In genomic region chr10:6273351-6273750, GRCh38 we compare ENCODE assay signal across 21 cellular contexts.
DNase-seq lines count a peak whose midpoint lies in the region; ATAC-seq and TF ChIP-seq lines count a peak whose summit lies in the region.
"Had no signal": no experiment of that assay in that cellular context is flagged by ENCODE, and none has a peak within 500 bp of the region (broad histone marks: within the 10 kb centered on the region; RNA-seq: fewer than 3 reads in every experiment).

No MANE protein-coding gene starts in this region.

- no peak overlapping the region for H4K91ac ChIP-seq in IMR-90 (ENCODE audit: insufficient read depth, low read depth, low read length)

- no peak overlapping the region for H3K23ac ChIP-seq in IMR-90 (ENCODE audit: low read depth, low read length)

- H2BK120ac ChIP-seq in IMR-90 (ENCODE audit: low read depth, low read length) = no peak overlapping the region

- no peak overlapping the region for H3K27ac ChIP-seq in IMR-90 (ENCODE audit: insufficient read depth, low read length)
- no peak overlapping the region for H3K27ac ChIP-seq in endodermal cell (ENCODE audit: low read depth, low read length)
- H3K27ac ChIP-seq in osteoblast (ENCODE audit: low read depth, low read length) = no peak overlapping the region
- H3K27ac ChIP-seq: VCaP had no signal

- POLR2A ChIA-PET in IMR-90 (lab: Charles Lee; ENCODE audit: unreplicated experiment) = no interaction called here

- CTCF ChIA-PET in IMR-90 (lab: Yijun Ruan, JAX) = no interaction called here

- H3K79me1 ChIP-seq in IMR-90 (ENCODE audit: low read depth in 1 of 2, low read length in 2 of 2) = 0 out of 4 replicates have a peak, but pooled peaks cover 0 to 8% of the 10 kb centered on the region in 2 experiments

- peak overlapping the region in 1 of 2 experiments; percentile 18; a peak in 2 of 4 replicates for H4K8ac ChIP-seq in IMR-90 (ENCODE audit: low read depth in 2 of 2, low read length in 2 of 2)

- no peaks in the 10 kb centered on the region for H3K79me2 ChIP-seq in osteoblast (ENCODE audit: insufficient read depth, low read length)

- H3K9me3 ChIP-seq in IMR-90 (ENCODE audit: control insufficient read depth, insufficient read depth, low read length) (no peaks in the 10 kb centered on the region), endodermal cell (ENCODE audit: control insufficient read depth, low read length) (no peaks in the 10 kb centered on the region), osteoblast (ENCODE audit: low read depth, low read length) (no peaks in the 10 kb centered on the region)
- H3K9me3 ChIP-seq: BE2C, heart left ventricle had no signal

- H4K20me1 ChIP-seq in IMR-90 (ENCODE audit: insufficient read depth, low read length) (no peaks in the 10 kb centered on the region), osteoblast (ENCODE audit: insufficient read depth, low read length) (no peaks in the 10 kb centered on the region)

- peaks cover 3% of the 10 kb centered on the region for H3K9me3 Mint-ChIP-seq in T-helper 1 cell treated with Interleukin-12 subunit alpha and Interleukin-12 subunit beta and Interleukin-4 antibody, amounts not matched to agents 30 μg/mL and 1 μg/mL, for 36 hours
- H3K9me3 Mint-ChIP-seq in endodermal cell = peaks cover 2% of the 10 kb centered on the region
- H3K9me3 Mint-ChIP-seq: type B pancreatic cell had no signal

- peaks cover 19% of the 10 kb centered on the region for H3K9me1 ChIP-seq in IMR-90 (ENCODE audit: insufficient read depth, low read length)

- H3K4me3 ChIP-seq in IMR-90 (ENCODE audit: insufficient read depth, low read depth, low read length) (no peak overlapping the region), endodermal cell (ENCODE audit: low read length) (no peak overlapping the region), osteoblast (ENCODE audit: insufficient read depth, low read length) (no peak overlapping the region), foreskin fibroblast (ENCODE audit: low read depth in 1 of 2, low read length in 2 of 2) (no peak overlapping the region)
- H3K4me3 ChIP-seq: heart left ventricle had no signal

- H3K9ac ChIP-seq in IMR-90 (ENCODE audit: low read depth, low read length) (no peak overlapping the region), endodermal cell (ENCODE audit: extremely low read depth, low read length, poor library complexity, severe bottlenecking) (no peak overlapping the region)

- H3K56ac ChIP-seq in IMR-90 (ENCODE audit: extremely low read depth, insufficient read depth, low read length) = no peak overlapping the region

- H3K4me1 ChIP-seq in IMR-90 (ENCODE audit: control insufficient read depth, insufficient read depth, low read length) (peaks cover 5% of the 10 kb centered on the region), endodermal cell (ENCODE audit: control insufficient read depth, insufficient read depth, low read length) (no peaks in the 10 kb centered on the region), osteoblast (ENCODE audit: insufficient read depth, low read length) (peaks cover 12% of the 10 kb centered on the region)
- H3K4me1 ChIP-seq: BE2C had no signal

- intact Hi-C loops in IMR-90 (cut with micrococcal nuclease) = no loop called here

- no TSS peak for BruUV-seq in IMR-90 (replicated peaks; lab: Mats Ljungman, UMichigan)

- TF ChIP-seq CTCF in IMR-90 (conservative IDR thresholded peaks at IDR 0.05; ENCODE audit: low read depth, low read length) (no peak), endodermal cell (conservative IDR thresholded peaks at IDR 0.05) (no peak), osteoblast (IDR thresholded peaks at IDR 0.05; ENCODE audit: extremely low read depth, low read depth, low read length) (no peak), foreskin fibroblast (IDR thresholded peaks at IDR 0.05; ENCODE audit: low read depth, low read length) (no peak)

- H3K27me3 ChIP-seq in IMR-90 (ENCODE audit: control insufficient read depth, insufficient read depth, low read length) (no peaks in the 10 kb centered on the region), endodermal cell (ENCODE audit: control insufficient read depth, insufficient read depth, low read length, poor library complexity, severe bottlenecking) (no peaks in the 10 kb centered on the region), osteoblast (ENCODE audit: insufficient read depth, low read length) (no peaks in the 10 kb centered on the region)
- H3K27me3 ChIP-seq: BE2C, heart left ventricle had no signal

- H2AK5ac ChIP-seq in IMR-90 (ENCODE audit: low read depth, low read length) = 0 out of 2 replicates have a peak overlapping the region, but pooled peaks have one; percentile 35

- DNase-seq in T-helper 1 cell = no peak
- no peak for DNase-seq in IMR-90
- DNase-seq in endodermal cell = no peak
- DNase-seq in osteoblast (ENCODE audit: insufficient read length, low spot score, missing footprints) = no peak
- no peak for DNase-seq in NCI-H510A (lab: John Stamatoyannopoulos, UW)
- DNase-seq in foreskin fibroblast = no peak
- DNase-seq in dedifferentiated amniotic fluid mesenchymal stem cell (ENCODE audit: extremely low spot score) = no peak
- DNase-seq: 8988T; activated effector memory CD4-positive, alpha-beta T cell treated with Interleukin-2 at 50 U/mL for 16 hours; amygdala; BE2C; cerebellar nuclear complex; effector memory CD4-positive, alpha-beta T cell; GDM1; heart left ventricle; NCI-H1105 treated with DMSO at 0.1 percent for 48 hours; Right ventricle myocardium superior; stimulated activated naive CD8-positive, alpha-beta T cell treated with anti-CD3 and anti-CD28 coated beads, Interleukin-15, Interleukin-2, amounts not matched to agents 100 U/mL and 50 U/mL, for 24 hours had no signal

- dilution Hi-C loops in IMR-90 (cut with HindIII; ENCODE audit: low sequenced_read_pairs, unreplicated experiment) = no loop called here

- in situ Hi-C loops in IMR-90 (cut with MboI; ENCODE audit: low sequenced_read_pairs) = no loop called here

- no peaks in the 10 kb centered on the region for H3K27me3 Mint-ChIP-seq in T-helper 1 cell treated with Interleukin-12 subunit alpha and Interleukin-12 subunit beta and Interleukin-4 antibody, amounts not matched to agents 30 μg/mL and 1 μg/mL, for 36 hours (ENCODE audit: low read depth)
- no peaks in the 10 kb centered on the region for H3K27me3 Mint-ChIP-seq in endodermal cell (ENCODE audit: insufficient read depth)

- no peak overlapping the region for H2BK20ac ChIP-seq in IMR-90 (ENCODE audit: low read depth, low read length)

- no peak for TF ChIP-seq POLR2A in IMR-90 (IDR thresholded peaks at IDR 0.05; ENCODE audit: low read depth, low read length)

- TF ChIP-seq RAD21 in IMR-90 (IDR thresholded peaks at IDR 0.05; ENCODE audit: low read length) = no peak

- peaks cover 17% of the 10 kb centered on the region for H3K36me3 Mint-ChIP-seq in T-helper 1 cell treated with Interleukin-12 subunit alpha and Interleukin-12 subunit beta and Interleukin-4 antibody, amounts not matched to agents 30 μg/mL and 1 μg/mL, for 36 hours (ENCODE audit: low read depth)
- no peaks in the 10 kb centered on the region for H3K36me3 Mint-ChIP-seq in endodermal cell (ENCODE audit: low read depth)
- H3K36me3 Mint-ChIP-seq: type B pancreatic cell had no signal

- H3K18ac ChIP-seq in IMR-90 (ENCODE audit: low read depth, low read length) = no peak overlapping the region

- H3K36me3 ChIP-seq in IMR-90 (ENCODE audit: control insufficient read depth, insufficient read depth, low read length) = no peaks in the 10 kb centered on the region
- no peaks in the 10 kb centered on the region for H3K36me3 ChIP-seq in endodermal cell (ENCODE audit: control insufficient read depth, insufficient read depth, low read length)
- no peaks in the 10 kb centered on the region for H3K36me3 ChIP-seq in osteoblast (ENCODE audit: insufficient read depth, low read length)
- H3K36me3 ChIP-seq: BE2C, heart left ventricle had no signal

- peaks cover 67% of the 10 kb centered on the region for H3K4me1 Mint-ChIP-seq in T-helper 1 cell treated with Interleukin-12 subunit alpha and Interleukin-12 subunit beta and Interleukin-4 antibody, amounts not matched to agents 30 μg/mL and 1 μg/mL, for 36 hours (ENCODE audit: low read depth)
- peaks cover 2% of the 10 kb centered on the region for H3K4me1 Mint-ChIP-seq in endodermal cell

- no peak overlapping the region for H3K14ac ChIP-seq in IMR-90 (replicated peaks; ENCODE audit: low read depth, low read length)

- no peak overlapping the region for H3K4ac ChIP-seq in IMR-90 (ENCODE audit: low read depth, low read length)

- no peak overlapping the region for H4K5ac ChIP-seq in IMR-90 (ENCODE audit: low read depth, low read length)

- no peak for ATAC-seq in IMR-90 (ENCODE audit: low read depth)
- ATAC-seq: stimulated activated naive CD8-positive, alpha-beta T cell treated with anti-CD3 and anti-CD28 coated beads, Interleukin-15, Interleukin-2, amounts not matched to agents 100 U/mL and 50 U/mL, for 24 hours had no signal

- no peak overlapping the region for H3K4me2 ChIP-seq in IMR-90 (ENCODE audit: low read depth, low read length)
- no peak overlapping the region for H3K4me2 ChIP-seq in osteoblast (ENCODE audit: insufficient read depth, low read length)

- H2AFZ ChIP-seq in IMR-90 (replicated peaks; ENCODE audit: low read length, poor library complexity) = no peak overlapping the region
- H2AFZ ChIP-seq in osteoblast (ENCODE audit: low read length) = peak overlapping the region; percentile 16

- no peak overlapping the region for H2BK15ac ChIP-seq in IMR-90 (ENCODE audit: low read depth, low read length)

- H3K4me3 Mint-ChIP-seq in T-helper 1 cell treated with Interleukin-12 subunit alpha and Interleukin-12 subunit beta and Interleukin-4 antibody, amounts not matched to agents 30 μg/mL and 1 μg/mL, for 36 hours = no peak overlapping the region
- no peak overlapping the region for H3K4me3 Mint-ChIP-seq in endodermal cell
- H3K4me3 Mint-ChIP-seq: type B pancreatic cell had no signal

- no peak overlapping the region for H2BK5ac ChIP-seq in IMR-90 (ENCODE audit: low read depth, low read length, poor library complexity, severe bottlenecking)

- 65% methylated on average over 4 of the region's 11 CpGs; no CpG with 5 or more reads in 1 of the 2 experiments for WGBS in IMR-90 (ENCODE audit: extremely low coverage in 2 of 2, insufficient read length in 1 of 2), 2 experiments
- WGBS in endodermal cell (ENCODE audit: insufficient coverage in 1 of 2, insufficient read length in 1 of 2), 2 experiments = 90 to 95% methylated on average over 11 of the region's 11 CpGs

- peak overlapping the region; percentile 49 for H3K27ac Mint-ChIP-seq in T-helper 1 cell treated with Interleukin-12 subunit alpha and Interleukin-12 subunit beta and Interleukin-4 antibody, amounts not matched to agents 30 μg/mL and 1 μg/mL, for 36 hours
- H3K27ac Mint-ChIP-seq in endodermal cell = peak overlapping the region; percentile 39
- H3K27ac Mint-ChIP-seq: type B pancreatic cell had no signal

- H2AK9ac ChIP-seq in IMR-90 (replicated peaks; ENCODE audit: low read depth, low read length, poor library complexity) = no peak overlapping the region

TF ChIP-seq in IMR-90, 13 proteins besides CTCF, POLR2A, EP300 and RAD21:
- TF ChIP-seq MXI1 (IDR thresholded peaks at IDR 0.05; ENCODE audit: borderline replicate concordance, low read depth, low read length) = no peak
- no peak for TF ChIP-seq NFE2L2 (IDR thresholded peaks at IDR 0.05; ENCODE audit: low read depth, low read length)
TF ChIP-seq in IMR-90: peak in this region for 0.
